Comparison of ENCODE assay signal across 17 cellular contexts in the genomic region with DNA sequence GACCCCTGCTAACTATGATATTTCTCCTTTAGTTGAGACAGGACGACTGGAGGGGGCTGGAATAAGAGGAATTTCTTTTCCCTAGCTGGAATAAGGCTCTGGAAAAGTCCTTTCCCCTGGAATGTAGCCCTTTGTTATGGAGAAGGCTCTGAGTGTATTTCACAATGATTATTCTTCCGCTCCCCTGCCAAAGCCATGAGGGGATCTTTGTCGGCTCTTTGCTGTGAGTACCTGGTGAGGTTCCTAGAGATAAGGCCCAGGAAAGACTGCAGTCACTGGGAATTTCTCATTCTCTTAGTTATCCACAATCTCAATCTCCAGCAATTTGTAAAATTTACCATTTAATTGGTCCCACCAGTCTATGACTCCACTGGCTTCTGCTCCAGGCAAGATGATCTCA.
"Had no signal": no experiment of that assay in that cellular context is flagged by ENCODE, and none has a peak within 500 bp of the region (broad histone marks: within the 10 kb centered on the region; RNA-seq: fewer than 3 reads in every experiment).

No MANE protein-coding gene starts in this region.

- H3K4me3 ChIP-seq: colonic mucosa, mucosa of descending colon, sigmoid colon, skin epidermis, stomach, thoracic aorta, upper lobe of left lung, vagina had no signal

- ATAC-seq: foreskin keratinocyte; mucosa of descending colon; naive thymus-derived CD8-positive, alpha-beta T cell had no signal

- H3K27ac ChIP-seq: colonic mucosa, foreskin keratinocyte, sigmoid colon, skin epidermis, stomach, thoracic aorta, upper lobe of left lung, vagina had no signal

- H3K9me3 ChIP-seq: colonic mucosa, mucosa of descending colon, thoracic aorta had no signal

- H3K4me1 Mint-ChIP-seq: neural crest cell had no signal

- H3K27me3 Mint-ChIP-seq: naive thymus-derived CD8-positive, alpha-beta T cell had no signal

- H3K4me1 ChIP-seq: colonic mucosa, foreskin keratinocyte, sigmoid colon, stomach, upper lobe of left lung, vagina had no signal

- H3K4me3 Mint-ChIP-seq: naive thymus-derived CD8-positive, alpha-beta T cell; neural crest cell had no signal

- H3K27me3 ChIP-seq: colonic mucosa, sigmoid colon, stomach, upper lobe of left lung, vagina had no signal

- DNase-seq: colonic mucosa; dermis blood vessel endothelial cell; erythroblast; foreskin keratinocyte; mucosa of descending colon; naive thymus-derived CD8-positive, alpha-beta T cell; posterior cingulate gyrus; sigmoid colon; stimulated activated CD4-positive, alpha-beta T cell treated with anti-CD3 and anti-CD28 coated beads, Interleukin-12 subunit alpha, Interleukin-12 subunit beta, amount 100 ng/mL, for 4 hours; stimulated activated naive CD4-positive, alpha-beta T cell; stomach; substantia nigra; upper lobe of left lung had no signal

- H3K36me3 ChIP-seq: colonic mucosa, sigmoid colon, stomach, thoracic aorta, upper lobe of left lung, vagina had no signal

- H3K27ac Mint-ChIP-seq: naive thymus-derived CD8-positive, alpha-beta T cell had no signal
